ENCODE assay signal across 1 cellular context in genomic region chr1:84796201-84796600, GRCh38.
TF ChIP-seq lines count a peak whose summit lies in the region.

No MANE protein-coding gene starts in this region.

TF ChIP-seq in HepG2, 621 proteins besides CTCF, POLR2A, EP300 and RAD21 (continued from another document):
- TF ChIP-seq SOX13 (IDR thresholded peaks at IDR 0.05) = no peak
- TF ChIP-seq SOX13 (CRISPR knock-in tag; conservative IDR thresholded peaks at IDR 0.05 in 1 of 2, IDR thresholded peaks at IDR 0.05 in 1 of 2) = peak in 1 of 2 experiments; percentile 78; a peak in 2 of 4 replicates
- TF ChIP-seq HNF4A (CRISPR knock-in tag; IDR thresholded peaks at IDR 0.05) = peak; percentile 65
- no peak for TF ChIP-seq GATAD2A (CRISPR knock-in tag; IDR thresholded peaks at IDR 0.05)
- peak; percentile 67; the same call in 1 of the 2 replicates for TF ChIP-seq SOX5 (CRISPR knock-in tag; IDR thresholded peaks at IDR 0.05; ENCODE audit: borderline replicate concordance)
- TF ChIP-seq ZNF317 (CRISPR knock-in tag; IDR thresholded peaks at IDR 0.05) = peak; percentile 96
- TF ChIP-seq CREM (IDR thresholded peaks at IDR 0.05) = 0 out of 2 replicates have a peak, but pooled peaks have one; percentile 14
- no peak for TF ChIP-seq CREM (CRISPR knock-in tag; IDR thresholded peaks at IDR 0.05)
- TF ChIP-seq SOX6 (IDR thresholded peaks at IDR 0.05) = no peak
- TF ChIP-seq SOX6 (CRISPR knock-in tag; IDR thresholded peaks at IDR 0.05) = peak; percentile 69
- TF ChIP-seq TBX3 (IDR thresholded peaks at IDR 0.05; ENCODE audit: borderline replicate concordance) = peak; percentile 89
- no peak for TF ChIP-seq TEAD2 (CRISPR knock-in tag; IDR thresholded peaks at IDR 0.05)
- TF ChIP-seq, protein P1, sequence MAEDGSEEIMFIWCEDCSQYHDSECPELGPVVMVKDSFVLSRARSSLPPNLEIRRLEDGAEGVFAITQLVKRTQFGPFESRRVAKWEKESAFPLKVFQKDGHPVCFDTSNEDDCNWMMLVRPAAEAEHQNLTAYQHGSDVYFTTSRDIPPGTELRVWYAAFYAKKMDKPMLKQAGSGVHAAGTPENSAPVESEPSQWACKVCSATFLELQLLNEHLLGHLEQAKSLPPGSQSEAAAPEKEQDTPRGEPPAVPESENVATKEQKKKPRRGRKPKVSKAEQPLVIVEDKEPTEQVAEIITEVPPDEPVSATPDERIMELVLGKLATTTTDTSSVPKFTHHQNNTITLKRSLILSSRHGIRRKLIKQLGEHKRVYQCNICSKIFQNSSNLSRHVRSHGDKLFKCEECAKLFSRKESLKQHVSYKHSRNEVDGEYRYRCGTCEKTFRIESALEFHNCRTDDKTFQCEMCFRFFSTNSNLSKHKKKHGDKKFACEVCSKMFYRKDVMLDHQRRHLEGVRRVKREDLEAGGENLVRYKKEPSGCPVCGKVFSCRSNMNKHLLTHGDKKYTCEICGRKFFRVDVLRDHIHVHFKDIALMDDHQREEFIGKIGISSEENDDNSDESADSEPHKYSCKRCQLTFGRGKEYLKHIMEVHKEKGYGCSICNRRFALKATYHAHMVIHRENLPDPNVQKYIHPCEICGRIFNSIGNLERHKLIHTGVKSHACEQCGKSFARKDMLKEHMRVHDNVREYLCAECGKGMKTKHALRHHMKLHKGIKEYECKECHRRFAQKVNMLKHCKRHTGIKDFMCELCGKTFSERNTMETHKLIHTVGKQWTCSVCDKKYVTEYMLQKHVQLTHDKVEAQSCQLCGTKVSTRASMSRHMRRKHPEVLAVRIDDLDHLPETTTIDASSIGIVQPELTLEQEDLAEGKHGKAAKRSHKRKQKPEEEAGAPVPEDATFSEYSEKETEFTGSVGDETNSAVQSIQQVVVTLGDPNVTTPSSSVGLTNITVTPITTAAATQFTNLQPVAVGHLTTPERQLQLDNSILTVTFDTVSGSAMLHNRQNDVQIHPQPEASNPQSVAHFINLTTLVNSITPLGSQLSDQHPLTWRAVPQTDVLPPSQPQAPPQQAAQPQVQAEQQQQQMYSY (CRISPR knock-in tag; IDR thresholded peaks at IDR 0.05) = no peak
- no peak for TF ChIP-seq HOXA7 (CRISPR knock-in tag; IDR thresholded peaks at IDR 0.05)
- peak; percentile 76 for TF ChIP-seq TCF7 (IDR thresholded peaks at IDR 0.05; ENCODE audit: low read depth)
